Comparison of ENCODE assay signal across 15 cellular contexts in genomic region chr6:155150967-155151671, GRCh38.
DNase-seq lines count a peak whose midpoint lies in the region; ATAC-seq and TF ChIP-seq lines count a peak whose summit lies in the region.
"Had no signal": no experiment of that assay in that cellular context is flagged by ENCODE, and none has a peak within 500 bp of the region (broad histone marks: within the 10 kb centered on the region; RNA-seq: fewer than 3 reads in every experiment).

No MANE protein-coding gene starts in this region.

- H3K4me1 ChIP-seq in HEK293 (ENCODE audit: control insufficient read depth, insufficient read depth, low read length) (peaks cover 13% of the 10 kb centered on the region), OCI-LY7 (ENCODE audit: insufficient read depth, low read length, poor library complexity, severe bottlenecking) (peaks cover 14% of the 10 kb centered on the region), uterus (peaks cover 0 to 3% of the 10 kb centered on the region in 2 donors)

- no peak for ATAC-seq in HG03095 (IDR thresholded peaks at IDR 0.05; ENCODE audit: unreplicated experiment)
- ATAC-seq: GM12878 had no signal

- POLR2A ChIA-PET in HEK293 (lab: Yijun Ruan, JAX) (no interaction called here), OCI-LY7 (lab: Charles Lee) (interaction anchor here (1.3 kb wide), 1 partner anchor 15 kb away, joined by 4 read pairs; no protein-coding TSS in a partner anchor)

- peak overlapping the region; percentile 52; the same call in 1 of the 2 replicates for H2AFZ ChIP-seq in OCI-LY7 (ENCODE audit: low read length)

- CTCF ChIA-PET in HEK293 (lab: Yijun Ruan, JAX), result interaction anchor here (0.9 kb wide), 2 partner anchors 148 to 209 kb away, joined by 4 read pairs; no protein-coding TSS in a partner anchor
- CTCF ChIA-PET in OCI-LY7 (lab: Charles Lee; ENCODE audit: unreplicated experiment), result no interaction called here

- H3K9me2 ChIP-seq in OCI-LY7 (ENCODE audit: insufficient read depth, low read length), result no peaks in the 10 kb centered on the region

- intact Hi-C loops in OCI-LY7 (cut with micrococcal nuclease; ENCODE audit: unreplicated experiment), result no loop called here
- intact Hi-C loops in uterus (cut with DNase I; ENCODE audit: low total_unique reads), result no loop called here

- H3K4me2 ChIP-seq in OCI-LY7 (ENCODE audit: low read length), result no peak overlapping the region

- H3K9me3 ChIP-seq in HEK293 (ENCODE audit: control insufficient read depth, insufficient read depth, low read depth, low read length), result no peaks in the 10 kb centered on the region
- H3K9me3 ChIP-seq in OCI-LY7 (ENCODE audit: low read length), result no peaks in the 10 kb centered on the region
- no peaks in the 10 kb centered on the region for H3K9me3 ChIP-seq in uterus
- H3K9me3 ChIP-seq: BE2C, HAP-1 had no signal

- peak; percentile 49 for DNase-seq in activated CD8-positive, alpha-beta memory T cell treated with anti-CD3 and anti-CD28 coated beads for 24 hours
- DNase-seq in activated CD8-positive, alpha-beta memory T cell treated with anti-CD3 and anti-CD28 coated beads, Interleukin-2, amount 50 U/mL, for 4 hours, result no peak
- DNase-seq in OCI-LY7 (ENCODE audit: low spot score), result no peak
- DNase-seq in erythroblast (lab: John Stamatoyannopoulos, UW), result no peak
- no peak for DNase-seq in uterus
- DNase-seq: BE2C; CD4-positive, alpha-beta memory T cell; DMS79; GOT3; HFFc6 had no signal

- no TSS peak for BruUV-seq in OCI-LY7 (replicated peaks; lab: Mats Ljungman, UMichigan)

- peak; percentile 79 for TF ChIP-seq POLR2A in erythroblast (IDR thresholded peaks at IDR 0.05; ENCODE audit: low read length)
- TF ChIP-seq POLR2A in uterus (IDR thresholded peaks at IDR 0.05), result no peak

- no peaks in the 10 kb centered on the region; a peak in 1 of 3 replicates for H3K36me3 ChIP-seq in HEK293 (ENCODE audit: control insufficient read depth in 2 of 2, insufficient read depth in 1 of 2, low read length in 2 of 2)
- no peaks in the 10 kb centered on the region for H3K36me3 ChIP-seq in OCI-LY7 (ENCODE audit: insufficient read depth, low read length)
- H3K36me3 ChIP-seq in uterus, result no peaks in the 10 kb centered on the region
- H3K36me3 ChIP-seq: BE2C, HAP-1 had no signal

- TF ChIP-seq CTCF in HEK293 (tag by site-specific recombination; IDR thresholded peaks at IDR 0.05) (no peak), OCI-LY7 (conservative IDR thresholded peaks at IDR 0.05; ENCODE audit: low read length) (no peak), uterus (IDR thresholded peaks at IDR 0.05) (no peak)

- no peaks in the 10 kb centered on the region for H3K79me2 ChIP-seq in OCI-LY7 (ENCODE audit: insufficient read depth, low read depth, low read length)

- no peak overlapping the region for H3K27ac ChIP-seq in HEK293 (ENCODE audit: extremely low read depth, low read depth, low read length)
- no peak overlapping the region for H3K27ac ChIP-seq in OCI-LY7 (ENCODE audit: low read depth, low read length, poor library complexity, severe bottlenecking)
- H3K27ac ChIP-seq in uterus, result no peak overlapping the region
- H3K27ac ChIP-seq: C4-2B had no signal

- no peaks in the 10 kb centered on the region for H4K20me1 ChIP-seq in OCI-LY7 (ENCODE audit: insufficient read depth, low read length)

- no peaks in the 10 kb centered on the region for H3K27me3 ChIP-seq in uterus
- H3K27me3 ChIP-seq: BE2C had no signal

- H3K4me3 ChIP-seq in HEK293 (ENCODE audit: low read depth, low read length), result no peak overlapping the region
- no peak overlapping the region for H3K4me3 ChIP-seq in OCI-LY7 (ENCODE audit: low read depth, low read length, poor library complexity, severe bottlenecking)
- no peak overlapping the region for H3K4me3 ChIP-seq in uterus
- H3K4me3 ChIP-seq: GM12878, HAP-1 had no signal

TF ChIP-seq in HEK293, 187 proteins besides CTCF, POLR2A, EP300 and RAD21 (continues in another document):
- TF ChIP-seq ZNF221 (tag by site-specific recombination; IDR thresholded peaks at IDR 0.05; ENCODE audit: borderline replicate concordance) (no peak), ZNF670 (tag by site-specific recombination; IDR thresholded peaks at IDR 0.05; ENCODE audit: low read depth) (no peak), ZNF692 (tag by site-specific recombination; IDR thresholded peaks at IDR 0.05) (peak; percentile 98), GLIS1 (tag by site-specific recombination; IDR thresholded peaks at IDR 0.05) (no peak), ZNF211 (tag by site-specific recombination; IDR thresholded peaks at IDR 0.05; ENCODE audit: low read depth) (no peak), ZFP69B (tag by site-specific recombination; IDR thresholded peaks at IDR 0.05) (peak; percentile 91), SP2 (tag by site-specific recombination; IDR thresholded peaks at IDR 0.05) (no peak), ZNF138 (tag by site-specific recombination; IDR thresholded peaks at IDR 0.05; ENCODE audit: borderline replicate concordance) (no peak), PRDM4 (tag by site-specific recombination; IDR thresholded peaks at IDR 0.05) (no peak), ZNF521 (tag by site-specific recombination; IDR thresholded peaks at IDR 0.05) (no peak), ZBTB49 (tag by site-specific recombination; IDR thresholded peaks at IDR 0.05; ENCODE audit: low read depth) (no peak), ATF2 (tag by site-specific recombination; IDR thresholded peaks at IDR 0.05; ENCODE audit: low read depth) (0 out of 2 replicates have a peak, but pooled peaks have one; percentile 17), ZNF174 (tag by site-specific recombination; IDR thresholded peaks at IDR 0.05) (no peak), YY2 (tag by site-specific recombination; IDR thresholded peaks at IDR 0.05) (no peak)
